7 cellular contexts compared by ENCODE assay signal in the genomic region with DNA sequence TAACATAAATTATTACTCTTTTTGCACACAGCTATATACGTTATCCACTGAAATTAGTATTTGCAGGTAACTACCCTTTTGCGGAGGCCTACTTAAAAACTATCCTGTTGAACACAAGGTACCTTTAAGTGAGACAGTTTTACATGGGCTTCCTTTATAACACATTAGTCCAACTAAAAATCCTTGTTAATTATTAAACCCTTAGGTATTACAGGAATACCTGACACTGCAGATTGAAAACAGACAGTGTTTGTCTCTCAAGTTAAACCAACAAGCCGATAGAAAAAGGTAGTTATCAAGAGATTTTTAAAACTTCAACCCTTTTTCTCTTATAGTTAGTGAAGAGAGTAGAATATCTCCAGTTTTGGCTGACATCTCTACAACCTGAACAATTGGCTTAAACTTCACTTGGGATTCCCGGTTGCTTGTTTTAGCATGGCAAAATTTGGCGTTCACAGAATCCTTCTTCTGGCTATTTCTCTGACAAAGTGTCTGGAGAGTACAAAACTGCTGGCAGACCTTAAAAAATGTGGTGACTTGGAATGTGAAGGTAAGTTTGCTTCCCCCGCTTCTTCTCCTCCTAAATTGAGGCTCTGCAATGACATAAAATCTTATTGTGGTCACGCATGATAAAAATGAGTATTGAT. TPM values are rescaled to one million over a fixed set of nuclear protein-coding genes. Genes with fewer than 3 reads are reported as not detected.
DNase-seq lines count a peak whose midpoint lies in the region; ATAC-seq, FAIRE-seq and TF ChIP-seq lines count a peak whose summit lies in the region.

A gene with protein sequence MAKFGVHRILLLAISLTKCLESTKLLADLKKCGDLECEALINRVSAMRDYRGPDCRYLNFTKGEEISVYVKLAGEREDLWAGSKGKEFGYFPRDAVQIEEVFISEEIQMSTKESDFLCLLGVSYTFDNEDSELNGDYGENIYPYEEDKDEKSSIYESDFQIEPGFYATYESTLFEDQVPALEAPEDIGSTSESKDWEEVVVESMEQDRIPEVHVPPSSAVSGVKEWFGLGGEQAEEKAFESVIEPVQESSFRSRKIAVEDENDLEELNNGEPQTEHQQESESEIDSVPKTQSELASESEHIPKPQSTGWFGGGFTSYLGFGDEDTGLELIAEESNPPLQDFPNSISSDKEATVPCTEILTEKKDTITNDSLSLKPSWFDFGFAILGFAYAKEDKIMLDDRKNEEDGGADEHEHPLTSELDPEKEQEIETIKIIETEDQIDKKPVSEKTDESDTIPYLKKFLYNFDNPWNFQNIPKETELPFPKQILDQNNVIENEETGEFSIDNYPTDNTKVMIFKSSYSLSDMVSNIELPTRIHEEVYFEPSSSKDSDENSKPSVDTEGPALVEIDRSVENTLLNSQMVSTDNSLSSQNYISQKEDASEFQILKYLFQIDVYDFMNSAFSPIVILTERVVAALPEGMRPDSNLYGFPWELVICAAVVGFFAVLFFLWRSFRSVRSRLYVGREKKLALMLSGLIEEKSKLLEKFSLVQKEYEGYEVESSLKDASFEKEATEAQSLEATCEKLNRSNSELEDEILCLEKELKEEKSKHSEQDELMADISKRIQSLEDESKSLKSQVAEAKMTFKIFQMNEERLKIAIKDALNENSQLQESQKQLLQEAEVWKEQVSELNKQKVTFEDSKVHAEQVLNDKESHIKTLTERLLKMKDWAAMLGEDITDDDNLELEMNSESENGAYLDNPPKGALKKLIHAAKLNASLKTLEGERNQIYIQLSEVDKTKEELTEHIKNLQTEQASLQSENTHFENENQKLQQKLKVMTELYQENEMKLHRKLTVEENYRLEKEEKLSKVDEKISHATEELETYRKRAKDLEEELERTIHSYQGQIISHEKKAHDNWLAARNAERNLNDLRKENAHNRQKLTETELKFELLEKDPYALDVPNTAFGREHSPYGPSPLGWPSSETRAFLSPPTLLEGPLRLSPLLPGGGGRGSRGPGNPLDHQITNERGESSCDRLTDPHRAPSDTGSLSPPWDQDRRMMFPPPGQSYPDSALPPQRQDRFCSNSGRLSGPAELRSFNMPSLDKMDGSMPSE (N-terminal part only) (plus strand): TSS at position 236 of the 647 bp plus-strand sequence. CDS start 200 bp downstream, at position 436.

- no peak for TF ChIP-seq EP300 in K562 (IDR thresholded peaks at IDR 0.05; ENCODE audit: low read length)
- TF ChIP-seq EP300 in suprapubic skin (IDR thresholded peaks at IDR 0.05), result no peak

- CTCF ChIA-PET in K562 (lab: Yijun Ruan, JAX; ENCODE audit: low intra/inter-chr PET ratio), result no interaction called here

- no peaks in the 10 kb centered on the region for H3K27me3 ChIP-seq in K562 (ENCODE audit: control insufficient read depth in 2 of 2, insufficient read depth in 2 of 2, low read length in 2 of 2)
- no peaks in the 10 kb centered on the region for H3K27me3 ChIP-seq in suprapubic skin

- DNase-seq in LoVo (ENCODE audit: low spot score) (peak; percentile 46), K562 (ENCODE audit: extremely low read depth in 1 of 4, low spot score in 3 of 4) (no peak), left kidney (ENCODE audit: low read depth, low spot score) (peak; percentile 3), suprapubic skin (ENCODE audit: low spot score in 2 of 2) (no peak), coronary artery (ENCODE audit: low spot score) (no peak), anterior cingulate cortex (lab: John Stamatoyannopoulos, UW) (no peak), superior temporal gyrus (ENCODE audit: extremely low spot score) (no peak)

- in situ Hi-C loops in K562 (cut with MboI), result no loop called here

- 0 out of 2 replicates have a peak within 1 kb of the TSS, but pooled peaks have one; percentile 14 for H2AFZ ChIP-seq in K562 (ENCODE audit: low read depth, low read length)

- no peak within 1 kb of the TSS for H3K4me2 ChIP-seq in K562 (ENCODE audit: insufficient read depth, low read length)

- no peak for TF ChIP-seq RAD21 in K562 (CRISPR knock-in tag; conservative IDR thresholded peaks at IDR 0.05 in 1 of 2, IDR thresholded peaks at IDR 0.05 in 1 of 2)

- H3K4me1 ChIP-seq in K562 (replicated peaks in 1 of 2; ENCODE audit: control insufficient read depth in 2 of 2, insufficient read depth in 2 of 2, low read length in 2 of 2) (peaks cover 0 to 10% of the 10 kb centered on the region in 2 experiments; a peak in 3 of 5 replicates), suprapubic skin (no peaks in the 10 kb centered on the region)

- BruUV-seq in K562 (replicated peaks; lab: Mats Ljungman, UMichigan), result no TSS peak

- WGBS in K562 (ENCODE audit: insufficient coverage, low coverage, missing lambda C conversion rate), result 78% methylated on average over 7 of the region's 7 CpGs
- WGBS in suprapubic skin, result 78% methylated on average over 7 of the region's 7 CpGs

- no peaks in the 10 kb centered on the region for H4K20me1 ChIP-seq in K562 (replicated peaks; ENCODE audit: control insufficient read depth, insufficient read depth, low read length)

- intact Hi-C loops in K562 (cut with micrococcal nuclease), result no loop called here

- H3K36me3 ChIP-seq in K562 (ENCODE audit: control insufficient read depth, insufficient read depth, low read length) (no peaks in the 10 kb centered on the region), suprapubic skin (no peaks in the 10 kb centered on the region)

- TF ChIP-seq POLR2A in K562 (conservative IDR thresholded peaks at IDR 0.05) (no peak), suprapubic skin (IDR thresholded peaks at IDR 0.05) (no peak)

- H3K9me3 ChIP-seq in K562 (replicated peaks; ENCODE audit: control insufficient read depth, insufficient read depth, low read depth, low read length) (no peaks in the 10 kb centered on the region), suprapubic skin (no peaks in the 10 kb centered on the region)

- no peak for TF ChIP-seq CTCF in K562 (IDR thresholded peaks at IDR 0.05 in 2 of 3, conservative IDR thresholded peaks at IDR 0.05 in 1 of 3; ENCODE audit: insufficient read depth in 2 of 3, low read depth in 1 of 3, low read length in 3 of 3)
- TF ChIP-seq CTCF in suprapubic skin (IDR thresholded peaks at IDR 0.05), result no peak
- TF ChIP-seq CTCF in coronary artery (IDR thresholded peaks at IDR 0.05), result no peak

- no peaks in the 10 kb centered on the region for H3K9me1 ChIP-seq in K562 (ENCODE audit: control insufficient read depth, insufficient read depth, low read length)

- H3K79me2 ChIP-seq in K562 (ENCODE audit: control insufficient read depth, insufficient read depth, low read length), result no peaks in the 10 kb centered on the region

- H3K27ac ChIP-seq in K562 (ENCODE audit: extremely low read depth, low read depth, low read length) (no peak within 1 kb of the TSS), suprapubic skin (no peak within 1 kb of the TSS), coronary artery (no peak within 1 kb of the TSS)

- H3K4me3 ChIP-seq in K562 (no peak within 1 kb of the TSS), suprapubic skin (no peak within 1 kb of the TSS), coronary artery (no peak within 1 kb of the TSS)

- no peak for ATAC-seq in K562

- POLR2A ChIA-PET in K562 (lab: Yijun Ruan, JAX), result no interaction called here

- H3K9ac ChIP-seq in K562 (ENCODE audit: insufficient read depth in 1 of 2, low read depth in 2 of 2, low read length in 2 of 2), result no peak within 1 kb of the TSS

- no peak for FAIRE-seq in K562 (lab: Jason Lieb, UNC)

RNA-seq across cellular contexts. Expression of the gene that starts here (rescaled TPM):
- total RNA-seq in K562 (2011; cell fraction: chromatin; rRNA removed; ENCODE audit: low replicate concordance), result 7.1 and 20.8 TPM in 2 replicates
- total RNA-seq in K562 (2011; cell fraction: nucleolus; rRNA removed), result 5.3 and 8.0 TPM in 2 replicates
- total RNA-seq in K562 (2011; cell fraction: nucleoplasm; rRNA removed), result 12.2 and 17.0 TPM in 2 replicates
- 6.9 and 7.2 TPM in 2 replicates for total RNA-seq in K562 (2014; rRNA removed)
- 17.0 and 18.9 TPM in 2 replicates for total RNA-seq in K562 (2014; rRNA removed; fragmentation: Illumina TruSeq; extraction: Trizol)
- 11.8 and 13.6 TPM in 2 replicates for total RNA-seq in K562 (2015; rRNA removed; fragmentation: Illumina TruSeq; extraction: Trizol)
- 10.4 and 12.8 TPM in 2 replicates for total RNA-seq in K562 (2021)
- polyA plus RNA-seq in K562 (2011; rRNA removed), result 12.3 and 13.0 TPM in 2 replicates
- 6.4 and 8.1 TPM in 2 replicates for polyA plus RNA-seq in K562 (2011; cell fraction: cytosol; rRNA removed)
- 10.6 and 11.1 TPM in 2 replicates for polyA plus RNA-seq in K562 (2011; cell fraction: nucleus; rRNA removed)
- polyA plus RNA-seq in K562 (2012), result 7.3 and 17.5 TPM in 2 replicates
- 18.3 and 21.8 TPM in 2 replicates for polyA plus RNA-seq in K562 (2014; fragmentation: Illumina TruSeq; extraction: Trizol)
- polyA plus RNA-seq in K562 (2014; fragmentation: Nextera tagmentation; extraction: Ambion mirVana), result 10 to 100 TPM in 1 of 2 experiments, 1 to 10 TPM in 1; 6.0 to 11.5 TPM
- polyA plus RNA-seq in K562 (2014; rRNA removed), result 11.8 and 12.2 TPM in 2 replicates
- 8.6 and 10.0 TPM in 2 replicates for polyA minus RNA-seq in K562 (2011; rRNA and poly(A)+ RNA removed)
- 4.2 and 5.0 TPM in 2 replicates for polyA minus RNA-seq in K562 (2011; cell fraction: cytosol; rRNA and poly(A)+ RNA removed)
- polyA minus RNA-seq in K562 (2011; cell fraction: nucleus; rRNA and poly(A)+ RNA removed), result 5.0 and 7.9 TPM in 2 replicates
- total RNA-seq in suprapubic skin, result 10 to 100 TPM; 15.3 to 19.4 (median 18.0) TPM

Comparison
In these comparisons a context has a peak if more than half of its experiments do, and no peak if none do; other contexts are left out.
1. DNase-seq: peak in LoVo (single experiment) and left kidney (single experiment); none in K562 (0 of 4), suprapubic skin (0 of 2), coronary artery (single experiment), anterior cingulate cortex (0 of 58) and superior temporal gyrus (single experiment).